In genomic region chr14:21087294-21088091, GRCh38 we compare ENCODE assay signal across 8 cellular contexts. TPM values are rescaled to one million over a fixed set of nuclear protein-coding genes. Genes with fewer than 3 reads are reported as not detected.
A peak's percentile ranks its signal among the peaks of the same experiment; 100 is the strongest.
DNase-seq lines count a peak whose midpoint lies in the region; ATAC-seq and TF ChIP-seq lines count a peak whose summit lies in the region.

No MANE protein-coding gene starts in this region.

- intact Hi-C loops in vagina (cut with DNase I), result no loop called here
- intact Hi-C loops in prostate gland (cut with DNase I), result no loop called here

- peak overlapping the region; percentile 95 to 97 for H3K27ac Mint-ChIP-seq in effector memory CD8-positive, alpha-beta T cell

- H3K36me3 ChIP-seq in vagina, result peaks cover 0 to 65% of the 10 kb centered on the region in 2 donors
- peaks cover 0 to 3% of the 10 kb centered on the region in 2 donors for H3K36me3 ChIP-seq in prostate gland

- TF ChIP-seq POLR2A in vagina (IDR thresholded peaks at IDR 0.05) (no peak), prostate gland (IDR thresholded peaks at IDR 0.05) (no peak)

- H3K4me3 ChIP-seq in vagina (no peak overlapping the region), prostate gland (no peak overlapping the region)

- H3K9me3 ChIP-seq in vagina (no peaks in the 10 kb centered on the region), prostate gland (no peaks in the 10 kb centered on the region)

- no peaks in the 10 kb centered on the region for H3K9me3 Mint-ChIP-seq in effector memory CD8-positive, alpha-beta T cell

- H3K27ac ChIP-seq in vagina (peak overlapping the region; percentile 12), prostate gland (no peak overlapping the region)

- TF ChIP-seq CTCF in vagina (IDR thresholded peaks at IDR 0.05) (no peak), prostate gland (IDR thresholded peaks at IDR 0.05) (no peak)

- WGBS in prostate gland, result 44% methylated on average over 19 of the region's 19 CpGs

- H3K4me1 ChIP-seq in vagina (peaks cover 6% of the 10 kb centered on the region), prostate gland (replicated peaks) (no peaks in the 10 kb centered on the region)

- DNase-seq in AML-193 (lab: John Stamatoyannopoulos, UW), result peak; percentile 34 to 37
- DNase-seq in GM19240 (ENCODE audit: insufficient read length, low spot score), result peak; percentile 58
- DNase-seq in NAMALWA (ENCODE audit: low spot score), result peak; percentile 76
- DNase-seq in effector memory CD8-positive, alpha-beta T cell, result peak; percentile 68 to 81 (median 75)
- peak; percentile 73 for DNase-seq in middle frontal gyrus (ENCODE audit: extremely low spot score, low spot score)
- peak in 1 of 2 donors; percentile 87 for DNase-seq in vagina (ENCODE audit: extremely low spot score in 2 of 2)
- DNase-seq in prostate gland (ENCODE audit: low spot score), result no peak

- H3K27me3 Mint-ChIP-seq in effector memory CD8-positive, alpha-beta T cell, result no peaks in the 10 kb centered on the region

- H3K4me1 Mint-ChIP-seq in effector memory CD8-positive, alpha-beta T cell (ENCODE audit: low read depth in 2 of 2), result peaks cover 13 to 20% of the 10 kb centered on the region in 2 donors

- H3K36me3 Mint-ChIP-seq in effector memory CD8-positive, alpha-beta T cell (ENCODE audit: insufficient read depth), result peaks cover 25% of the 10 kb centered on the region

- ATAC-seq in activated CD4-positive, CD25-positive, alpha-beta regulatory T cell treated with anti-CD3 and anti-CD28 coated beads, Interleukin-2, amount 50 U/mL, for 24 hours, result peak; percentile 71 to 79
- peak; percentile 87 for ATAC-seq in effector memory CD8-positive, alpha-beta T cell (replicated peaks)

- H3K27me3 ChIP-seq in vagina (no peaks in the 10 kb centered on the region), prostate gland (replicated peaks; ENCODE audit: insufficient read depth) (no peaks in the 10 kb centered on the region)

- no peak overlapping the region for H3K4me3 Mint-ChIP-seq in effector memory CD8-positive, alpha-beta T cell

RNA-seq across cellular contexts. Expression of gene ZNF219, which starts 11.0 kb away (rescaled TPM):
- total RNA-seq in vagina (69.2 TPM), prostate gland (10 to 100 TPM; 56.8 to 89.8 TPM)

RNA-seq across cellular contexts. Expression of gene TMEM253, which starts 13.4 kb away (rescaled TPM):
- not detected for total RNA-seq in vagina
- total RNA-seq in prostate gland, result not detected

RNA-seq across cellular contexts. Expression of gene ARHGEF40, which starts 17.4 kb away (rescaled TPM):
- total RNA-seq in vagina (36.3 TPM), prostate gland (10 to 100 TPM; 12.4 to 37.7 TPM)

RNA-seq across cellular contexts. Expression of gene RNASE8, which starts 29.9 kb away (rescaled TPM):
- not detected for total RNA-seq in vagina
- total RNA-seq in prostate gland, result not detected

RNA-seq across cellular contexts. Expression of gene RNASE7, which starts 45.3 kb away (rescaled TPM):
- total RNA-seq in vagina, result 18.2 TPM
- under 1 TPM in 1 of 2 donors, not detected in 1; 0.74 TPM for total RNA-seq in prostate gland
